In genomic region chr6:43088654-43089056, GRCh38 we compare ENCODE assay signal across 14 cellular contexts. TPM values are rescaled to one million over a fixed set of nuclear protein-coding genes. Genes with fewer than 3 reads are reported as not detected.
DNase-seq lines count a peak whose midpoint lies in the region; ATAC-seq, FAIRE-seq and TF ChIP-seq lines count a peak whose summit lies in the region.
"Had no signal": no experiment of that assay in that cellular context is flagged by ENCODE, and none has a peak within 500 bp of the region (broad histone marks: within the 10 kb centered on the region; RNA-seq: fewer than 3 reads in every experiment).

No MANE protein-coding gene starts in this region.

- POLR2A ChIA-PET in HepG2 (lab: Yijun Ruan, JAX) = interaction anchor here (0.7 to 5.5 kb wide), 7 partner anchors 9 to 105 kb away, joined by 3 to 67 read pairs (median 8); partner anchors contain the start of genes KLC4, MRPL2, PPP2R5D and PTK7

- no peak for TF ChIP-seq POLR2A in HepG2 (IDR thresholded peaks at IDR 0.05; ENCODE audit: insufficient read depth in 1 of 2, low read depth in 2 of 2, low read length in 2 of 2)
- TF ChIP-seq POLR2A in right lobe of liver (IDR thresholded peaks at IDR 0.05) = no peak

- in situ Hi-C loops in HepG2 (cut with HindIII; ENCODE audit: extremely low pct_ligation_motif_present, low pct_unique_long_range_greater_than_20kb) (no loop called here), mammary epithelial cell (cut with MboI; ENCODE audit: low sequenced_read_pairs in 2 of 2) (no loop called here)

- H3K9ac ChIP-seq in HepG2 (ENCODE audit: insufficient read depth, low read depth, low read length) (no peak overlapping the region), mammary epithelial cell (ENCODE audit: insufficient read depth, low read length) (no peak overlapping the region), mesendoderm (ENCODE audit: low read length) (no peak overlapping the region)

- H3K4me1 ChIP-seq in HepG2 (ENCODE audit: insufficient read depth, low read length) (peaks cover 77% of the 10 kb centered on the region), right lobe of liver (no peaks in the 10 kb centered on the region), mammary epithelial cell (ENCODE audit: insufficient read depth, low read length) (peaks cover 55% of the 10 kb centered on the region), mesendoderm (ENCODE audit: control insufficient read depth, low read depth, low read length) (peaks cover 18% of the 10 kb centered on the region)
- H3K4me1 ChIP-seq: tibial artery had no signal

- no peak for FAIRE-seq in HepG2 (lab: Jason Lieb, UNC)

- H3K4ac ChIP-seq in mesendoderm (ENCODE audit: low read depth, low read length) = no peak overlapping the region

- dilution Hi-C loops in mammary epithelial cell (cut with HindIII; ENCODE audit: low sequenced_read_pairs) = no loop called here

- no peak for TF ChIP-seq RAD21 in HepG2 (CRISPR knock-in tag; IDR thresholded peaks at IDR 0.05)

- no peak overlapping the region for H2BK15ac ChIP-seq in mesendoderm (replicated peaks; ENCODE audit: low read depth)

- intact Hi-C loops in HepG2 (cut with micrococcal nuclease; ENCODE audit: unreplicated experiment) = no loop called here
- intact Hi-C loops in right lobe of liver (cut with DNase I) = no loop called here
- intact Hi-C loops in mammary epithelial cell (cut with micrococcal nuclease) = loop anchor here (1.0 kb wide), 1 partner anchor 11 kb away; no protein-coding TSS in a partner anchor

- peaks cover 16% of the 10 kb centered on the region for H3K79me1 ChIP-seq in mesendoderm (ENCODE audit: low read length)

- no peaks in the 10 kb centered on the region for H3K36me3 ChIP-seq in HepG2 (replicated peaks in 1 of 2; ENCODE audit: control insufficient read depth in 1 of 2, insufficient read depth in 2 of 2, low read length in 2 of 2)
- H3K36me3 ChIP-seq in right lobe of liver = no peaks in the 10 kb centered on the region
- no peaks in the 10 kb centered on the region for H3K36me3 ChIP-seq in mammary epithelial cell (ENCODE audit: insufficient read depth, low read length)
- H3K36me3 ChIP-seq in mesendoderm (ENCODE audit: control insufficient read depth, insufficient read depth, low read length) = no peaks in the 10 kb centered on the region
- H3K36me3 ChIP-seq: tibial artery had no signal

- H2AK5ac ChIP-seq in mesendoderm (ENCODE audit: low read length) = no peak overlapping the region

- H3K4me3 ChIP-seq in HepG2 (replicated peaks in 1 of 3; ENCODE audit: insufficient read depth in 1 of 3, low read depth in 2 of 3, low read length in 3 of 3) (peak overlapping the region in 1 of 3 experiments; percentile 74; a peak in 1 of 6 replicates), right lobe of liver (no peak overlapping the region), mammary epithelial cell (replicated peaks in 1 of 3; ENCODE audit: insufficient read depth in 1 of 3, low read depth in 2 of 3, low read length in 3 of 3) (no peak overlapping the region), mesendoderm (ENCODE audit: low read length) (no peak overlapping the region)
- H3K4me3 ChIP-seq: tibial artery had no signal

- H3K4me2 ChIP-seq in HepG2 (ENCODE audit: low read depth, low read length) (peak overlapping the region; percentile 91), mammary epithelial cell (ENCODE audit: insufficient read depth, low read depth, low read length) (peak overlapping the region; percentile 65), mesendoderm (ENCODE audit: low read length) (no peak overlapping the region)

- TF ChIP-seq EP300 in HepG2 (IDR thresholded peaks at IDR 0.05; ENCODE audit: low read depth in 2 of 2, low read length in 2 of 2) (no peak), HepG2 (CRISPR knock-in tag; IDR thresholded peaks at IDR 0.05; ENCODE audit: borderline replicate concordance) (no peak)

- no peak overlapping the region for H3K18ac ChIP-seq in mesendoderm (ENCODE audit: low read length)

- TF ChIP-seq CTCF in HepG2 (CRISPR knock-in tag; IDR thresholded peaks at IDR 0.05) (no peak), right lobe of liver (IDR thresholded peaks at IDR 0.05) (no peak), mammary epithelial cell (conservative IDR thresholded peaks at IDR 0.05 in 1 of 2, IDR thresholded peaks at IDR 0.05 in 1 of 2; ENCODE audit: extremely low read depth in 1 of 2, insufficient read depth in 1 of 2, low read depth in 1 of 2, low read length in 2 of 2) (no peak)

- CTCF ChIA-PET in HepG2 (lab: Yijun Ruan, JAX; ENCODE audit: low intra/inter-chr PET ratio, low total read pairs) = no interaction called here
- CTCF ChIA-PET in mammary epithelial cell (lab: Charles Lee; ENCODE audit: low non-redundant PET) = no interaction called here

- H4K5ac ChIP-seq in mesendoderm (ENCODE audit: low read length) = no peak overlapping the region

- H3K79me2 ChIP-seq in HepG2 (ENCODE audit: insufficient read depth, low read length) (peaks cover 91% of the 10 kb centered on the region), mammary epithelial cell (ENCODE audit: insufficient read depth, low read length) (peaks cover 96% of the 10 kb centered on the region), mesendoderm (ENCODE audit: control insufficient read depth, insufficient read depth, low read length) (peaks cover 79% of the 10 kb centered on the region)

- no peak overlapping the region for H3K23ac ChIP-seq in mesendoderm (ENCODE audit: low read length)

- H3K9me3 ChIP-seq in HepG2 (ENCODE audit: low read length) (no peaks in the 10 kb centered on the region), right lobe of liver (no peaks in the 10 kb centered on the region), mammary epithelial cell (replicated peaks; ENCODE audit: insufficient read depth, low read length) (no peaks in the 10 kb centered on the region)
- H3K9me3 ChIP-seq: tibial artery had no signal

- H4K8ac ChIP-seq in mesendoderm (ENCODE audit: low read depth, low read length) = no peak overlapping the region

- H3K27me3 ChIP-seq in HepG2 (ENCODE audit: control insufficient read depth in 1 of 2, insufficient read depth in 2 of 2, low read length in 2 of 2) = no peaks in the 10 kb centered on the region
- no peaks in the 10 kb centered on the region for H3K27me3 ChIP-seq in right lobe of liver
- H3K27me3 ChIP-seq in mammary epithelial cell (ENCODE audit: insufficient read depth, low read length) = no peaks in the 10 kb centered on the region
- no peaks in the 10 kb centered on the region for H3K27me3 ChIP-seq in mesendoderm (ENCODE audit: insufficient read depth, low read length, poor library complexity)
- H3K27me3 ChIP-seq: tibial artery had no signal

- no peak overlapping the region for H2BK120ac ChIP-seq in mesendoderm (ENCODE audit: low read depth, low read length)

- no peak overlapping the region for H2BK5ac ChIP-seq in mesendoderm (ENCODE audit: low read length)

- no peak overlapping the region for H2AFZ ChIP-seq in HepG2 (ENCODE audit: low read length)
- peak overlapping the region; percentile 7 for H2AFZ ChIP-seq in mammary epithelial cell (ENCODE audit: low read depth, low read length)

- BruUV-seq in HepG2 (replicated peaks; lab: Mats Ljungman, UMichigan) (no TSS peak), mammary epithelial cell (replicated peaks; lab: Mats Ljungman, UMichigan) (no TSS peak)

- no peak overlapping the region for H3K56ac ChIP-seq in mesendoderm (ENCODE audit: low read length)

- peak overlapping the region; percentile 92 for H3K27ac ChIP-seq in HepG2 (ENCODE audit: extremely low read length, insufficient read depth, low read length)
- no peak overlapping the region for H3K27ac ChIP-seq in right lobe of liver
- H3K27ac ChIP-seq in mammary epithelial cell (ENCODE audit: insufficient read depth, low read depth, low read length) = peak overlapping the region; percentile 74
- H3K27ac ChIP-seq in mesendoderm (ENCODE audit: low read depth, low read length) = peak overlapping the region; percentile 26
- H3K27ac ChIP-seq: tibial artery had no signal

- H4K20me1 ChIP-seq in HepG2 (ENCODE audit: insufficient read depth, low read length) (no peaks in the 10 kb centered on the region), mammary epithelial cell (ENCODE audit: insufficient read depth, low read length) (no peaks in the 10 kb centered on the region)

- no peak for ATAC-seq in HepG2
- ATAC-seq in right lobe of liver = no peak
- no peak for ATAC-seq in HG03175 (IDR thresholded peaks at IDR 0.05; ENCODE audit: unreplicated experiment)

- WGBS in HepG2 (ENCODE audit: low lambda C conversion rate) = 86% methylated on average over 4 of the region's 4 CpGs
- WGBS in right lobe of liver (ENCODE audit: insufficient coverage, low coverage, low lambda C conversion rate, missing lambda C conversion rate) = 84% methylated on average over 3 of the region's 4 CpGs
- WGBS in mammary epithelial cell (ENCODE audit: low coverage, missing lambda C conversion rate) = 0% methylated on average over 4 of the region's 4 CpGs
- WGBS in mesendoderm (ENCODE audit: extremely low coverage, insufficient coverage, low lambda C conversion rate) = no CpG with 5 or more reads among the region's 4 CpGs

- DNase-seq in HepG2 (ENCODE audit: low spot score) (no peak), right lobe of liver (no peak), mammary epithelial cell (peak; percentile 95), mesendoderm (peak; percentile 80), NCI-H2029 (lab: John Stamatoyannopoulos, UW) (no peak), medulla oblongata (ENCODE audit: extremely low spot score) (no peak), NOMO-1 treated with dmso at 0.1 percent for 144 hours (lab: John Stamatoyannopoulos, UW; ENCODE audit: unreplicated experiment) (no peak)
- DNase-seq: activated CD4-positive, alpha-beta T cell treated with anti-CD3 and anti-CD28 coated beads, Interleukin-2, amount 10 ng/mL, durations not matched to agents 7 days and 5 days; activated effector memory CD4-positive, alpha-beta T cell treated with Interleukin-2 at 50 U/mL for 16 hours; cerebellar nuclear complex; DMS53; NCI-H510A treated with DMSO at 0.1 percent for 48 hours; tibial artery had no signal

RNA-seq across cellular contexts. Expression of gene PTK7, which starts 12.5 kb away (rescaled TPM):
- total RNA-seq in HepG2 (2016; rRNA removed; fragmentation: Illumina TruSeq; extraction: Trizol) (48.5 and 99.8 TPM in 2 replicates), right lobe of liver (1 to 10 TPM in 3 of 6 experiments, under 1 TPM in 3; 0.55 to 1.8 (median 0.99) TPM), mammary epithelial cell (100 to 1,000 TPM; 141 to 277 TPM)
- total RNA-seq in HepG2 (2016; cell fraction: cytosol; rRNA removed; fragmentation: Illumina TruSeq; extraction: Trizol; ENCODE audit: low read depth) = 16.1 and 17.5 TPM in 2 replicates
- 42.2 and 99.6 TPM in 2 replicates for total RNA-seq in HepG2 (2016; cell fraction: insoluble cytoplasmic fraction; rRNA removed; fragmentation: Illumina TruSeq; extraction: Trizol)
- 29.0 and 31.7 TPM in 2 replicates for total RNA-seq in HepG2 (2016; cell fraction: membrane; rRNA removed; fragmentation: Illumina TruSeq; extraction: Trizol)
- 111 and 135 TPM in 2 replicates for total RNA-seq in HepG2 (2016; cell fraction: nucleus; rRNA removed; fragmentation: Illumina TruSeq; extraction: Trizol)
- polyA plus RNA-seq in HepG2 (2011; rRNA removed) (98.5 and 116 TPM in 2 replicates), mammary epithelial cell (124 TPM)
- 75.5 and 97.3 TPM in 2 replicates for polyA plus RNA-seq in HepG2 (2011; cell fraction: cytosol; rRNA removed)
- 240 and 289 TPM in 2 replicates for polyA plus RNA-seq in HepG2 (2011; cell fraction: nucleus; rRNA removed)
- 93.9 and 95.7 TPM in 2 replicates for polyA plus RNA-seq in HepG2 (2012)
- polyA plus RNA-seq in HepG2 (2016; cell fraction: cytosol; fragmentation: Illumina TruSeq; extraction: Trizol; ENCODE audit: low read depth) = 6.8 and 7.3 TPM in 2 replicates
- 34.4 and 38.1 TPM in 2 replicates for polyA plus RNA-seq in HepG2 (2016; cell fraction: insoluble cytoplasmic fraction; fragmentation: Illumina TruSeq; extraction: Trizol; ENCODE audit: low read depth)
- 12.8 and 15.4 TPM in 2 replicates for polyA plus RNA-seq in HepG2 (2016; cell fraction: membrane; fragmentation: Illumina TruSeq; extraction: Trizol; ENCODE audit: low read depth)
- polyA plus RNA-seq in HepG2 (2016; cell fraction: nucleus; fragmentation: Illumina TruSeq; extraction: Trizol; ENCODE audit: insufficient read depth, low read depth) = 220 and 224 TPM in 2 replicates
- 0.19 and 231 TPM in 2 replicates for polyA minus RNA-seq in HepG2 (2011; rRNA and poly(A)+ RNA removed; ENCODE audit: low replicate concordance)
- polyA minus RNA-seq in HepG2 (2011; cell fraction: cytosol; rRNA and poly(A)+ RNA removed) = 83.9 and 88.1 TPM in 2 replicates
- 66.0 and 71.1 TPM in 2 replicates for polyA minus RNA-seq in HepG2 (2011; cell fraction: nucleus; rRNA and poly(A)+ RNA removed)
- polyA minus RNA-seq in mammary epithelial cell = 118 TPM
- 62.6 TPM for polyA plus RNA-seq in mesendoderm (2013, experiment 1 of 2)
- 63.6 TPM for polyA plus RNA-seq in mesendoderm (2013, experiment 2 of 2)

RNA-seq across cellular contexts. Expression of gene KLC4, which starts 29.2 kb away (rescaled TPM):
- total RNA-seq in HepG2 (2016; rRNA removed; fragmentation: Illumina TruSeq; extraction: Trizol) (45.4 and 45.8 TPM in 2 replicates), right lobe of liver (100 to 1,000 TPM in 1 of 6 experiments, 10 to 100 TPM in 5; 45.8 to 134 (median 65.0) TPM), mammary epithelial cell (10 to 100 TPM; 17.5 to 20.2 TPM)
- 8.5 and 8.8 TPM in 2 replicates for total RNA-seq in HepG2 (2016; cell fraction: cytosol; rRNA removed; fragmentation: Illumina TruSeq; extraction: Trizol; ENCODE audit: low read depth)
- 47.2 and 51.0 TPM in 2 replicates for total RNA-seq in HepG2 (2016; cell fraction: insoluble cytoplasmic fraction; rRNA removed; fragmentation: Illumina TruSeq; extraction: Trizol)
- total RNA-seq in HepG2 (2016; cell fraction: membrane; rRNA removed; fragmentation: Illumina TruSeq; extraction: Trizol) = 13.3 and 15.2 TPM in 2 replicates
- total RNA-seq in HepG2 (2016; cell fraction: nucleus; rRNA removed; fragmentation: Illumina TruSeq; extraction: Trizol) = 35.8 and 40.4 TPM in 2 replicates
- polyA plus RNA-seq in HepG2 (2011; rRNA removed) (70.4 and 89.4 TPM in 2 replicates), mammary epithelial cell (9.3 TPM)
- polyA plus RNA-seq in HepG2 (2011; cell fraction: cytosol; rRNA removed) = 29.9 and 38.2 TPM in 2 replicates
- polyA plus RNA-seq in HepG2 (2011; cell fraction: nucleus; rRNA removed) = 249 and 270 TPM in 2 replicates
- 56.0 and 58.1 TPM in 2 replicates for polyA plus RNA-seq in HepG2 (2012)
- polyA plus RNA-seq in HepG2 (2016; cell fraction: cytosol; fragmentation: Illumina TruSeq; extraction: Trizol; ENCODE audit: low read depth) = 4.5 and 5.4 TPM in 2 replicates
- 32.7 and 33.8 TPM in 2 replicates for polyA plus RNA-seq in HepG2 (2016; cell fraction: insoluble cytoplasmic fraction; fragmentation: Illumina TruSeq; extraction: Trizol; ENCODE audit: low read depth)
- 6.9 and 7.6 TPM in 2 replicates for polyA plus RNA-seq in HepG2 (2016; cell fraction: membrane; fragmentation: Illumina TruSeq; extraction: Trizol; ENCODE audit: low read depth)
- polyA plus RNA-seq in HepG2 (2016; cell fraction: nucleus; fragmentation: Illumina TruSeq; extraction: Trizol; ENCODE audit: insufficient read depth, low read depth) = 72.9 and 91.6 TPM in 2 replicates
- 12.0 and 88.9 TPM in 2 replicates for polyA minus RNA-seq in HepG2 (2011; rRNA and poly(A)+ RNA removed; ENCODE audit: low replicate concordance)
- 22.5 and 32.4 TPM in 2 replicates for polyA minus RNA-seq in HepG2 (2011; cell fraction: cytosol; rRNA and poly(A)+ RNA removed)
- 64.2 and 74.3 TPM in 2 replicates for polyA minus RNA-seq in HepG2 (2011; cell fraction: nucleus; rRNA and poly(A)+ RNA removed)
- polyA minus RNA-seq in mammary epithelial cell = 1.9 TPM
- polyA plus RNA-seq in mesendoderm (2013, experiment 1 of 2) = 11.9 TPM
- 12.4 TPM for polyA plus RNA-seq in mesendoderm (2013, experiment 2 of 2)

RNA-seq across cellular contexts. Expression of gene MRPL2, which starts 29.4 kb away (rescaled TPM):
- total RNA-seq in HepG2 (2016; rRNA removed; fragmentation: Illumina TruSeq; extraction: Trizol) = 56.1 and 56.8 TPM in 2 replicates
- 24.7 and 25.2 TPM in 2 replicates for total RNA-seq in HepG2 (2016; cell fraction: cytosol; rRNA removed; fragmentation: Illumina TruSeq; extraction: Trizol; ENCODE audit: low read depth)
- 45.8 and 58.5 TPM in 2 replicates for total RNA-seq in HepG2 (2016; cell fraction: insoluble cytoplasmic fraction; rRNA removed; fragmentation: Illumina TruSeq; extraction: Trizol)
- total RNA-seq in HepG2 (2016; cell fraction: membrane; rRNA removed; fragmentation: Illumina TruSeq; extraction: Trizol) = 19.8 and 24.7 TPM in 2 replicates
- 29.3 and 31.1 TPM in 2 replicates for total RNA-seq in HepG2 (2016; cell fraction: nucleus; rRNA removed; fragmentation: Illumina TruSeq; extraction: Trizol)
- 65.6 and 69.9 TPM in 2 replicates for polyA plus RNA-seq in HepG2 (2011; rRNA removed)
- 54.5 and 71.8 TPM in 2 replicates for polyA plus RNA-seq in HepG2 (2011; cell fraction: cytosol; rRNA removed)
- 75.8 and 91.0 TPM in 2 replicates for polyA plus RNA-seq in HepG2 (2011; cell fraction: nucleus; rRNA removed)
- 95.2 and 116 TPM in 2 replicates for polyA plus RNA-seq in HepG2 (2012)
- polyA plus RNA-seq in HepG2 (2016; cell fraction: cytosol; fragmentation: Illumina TruSeq; extraction: Trizol; ENCODE audit: low read depth) = 24.0 and 25.5 TPM in 2 replicates
- polyA plus RNA-seq in HepG2 (2016; cell fraction: insoluble cytoplasmic fraction; fragmentation: Illumina TruSeq; extraction: Trizol; ENCODE audit: low read depth) = 88.5 and 104 TPM in 2 replicates
- 24.2 and 27.0 TPM in 2 replicates for polyA plus RNA-seq in HepG2 (2016; cell fraction: membrane; fragmentation: Illumina TruSeq; extraction: Trizol; ENCODE audit: low read depth)
- polyA plus RNA-seq in HepG2 (2016; cell fraction: nucleus; fragmentation: Illumina TruSeq; extraction: Trizol; ENCODE audit: insufficient read depth, low read depth) = 91.3 and 95.0 TPM in 2 replicates
- 45.8 and 60.7 TPM in 2 replicates for polyA minus RNA-seq in HepG2 (2011; rRNA and poly(A)+ RNA removed; ENCODE audit: low replicate concordance)
- 30.5 and 54.2 TPM in 2 replicates for polyA minus RNA-seq in HepG2 (2011; cell fraction: cytosol; rRNA and poly(A)+ RNA removed)
- polyA minus RNA-seq in HepG2 (2011; cell fraction: nucleus; rRNA and poly(A)+ RNA removed) = 18.3 and 19.6 TPM in 2 replicates
- 10 to 100 TPM; 41.6 to 63.1 (median 60.4) TPM for total RNA-seq in right lobe of liver
- total RNA-seq in mammary epithelial cell = 10 to 100 TPM; 13.3 to 75.2 TPM
- 41.3 TPM for polyA plus RNA-seq in mammary epithelial cell
- 26.7 TPM for polyA minus RNA-seq in mammary epithelial cell
- polyA plus RNA-seq in mesendoderm (2013, experiment 1 of 2) = 59.0 TPM
- polyA plus RNA-seq in mesendoderm (2013, experiment 2 of 2) = 62.6 TPM

RNA-seq across cellular contexts. Expression of gene CUL7, which starts 35.0 kb away (rescaled TPM):
- 30.7 and 32.0 TPM in 2 replicates for total RNA-seq in HepG2 (2016; rRNA removed; fragmentation: Illumina TruSeq; extraction: Trizol)
- 1.6 and 2.2 TPM in 2 replicates for total RNA-seq in HepG2 (2016; cell fraction: cytosol; rRNA removed; fragmentation: Illumina TruSeq; extraction: Trizol; ENCODE audit: low read depth)
- total RNA-seq in HepG2 (2016; cell fraction: insoluble cytoplasmic fraction; rRNA removed; fragmentation: Illumina TruSeq; extraction: Trizol) = 27.3 and 31.2 TPM in 2 replicates
- 5.8 and 6.7 TPM in 2 replicates for total RNA-seq in HepG2 (2016; cell fraction: membrane; rRNA removed; fragmentation: Illumina TruSeq; extraction: Trizol)
- 34.6 and 35.9 TPM in 2 replicates for total RNA-seq in HepG2 (2016; cell fraction: nucleus; rRNA removed; fragmentation: Illumina TruSeq; extraction: Trizol)
- polyA plus RNA-seq in HepG2 (2011; rRNA removed) = 60.7 and 79.4 TPM in 2 replicates
- 38.0 and 49.6 TPM in 2 replicates for polyA plus RNA-seq in HepG2 (2011; cell fraction: cytosol; rRNA removed)
- polyA plus RNA-seq in HepG2 (2011; cell fraction: nucleus; rRNA removed) = 221 and 265 TPM in 2 replicates
- 36.5 and 41.4 TPM in 2 replicates for polyA plus RNA-seq in HepG2 (2012)
- 1.1 and 1.4 TPM in 2 replicates for polyA plus RNA-seq in HepG2 (2016; cell fraction: cytosol; fragmentation: Illumina TruSeq; extraction: Trizol; ENCODE audit: low read depth)
- polyA plus RNA-seq in HepG2 (2016; cell fraction: insoluble cytoplasmic fraction; fragmentation: Illumina TruSeq; extraction: Trizol; ENCODE audit: low read depth) = 16.9 and 21.5 TPM in 2 replicates
- 2.2 and 2.7 TPM in 2 replicates for polyA plus RNA-seq in HepG2 (2016; cell fraction: membrane; fragmentation: Illumina TruSeq; extraction: Trizol; ENCODE audit: low read depth)
- 63.7 and 70.4 TPM in 2 replicates for polyA plus RNA-seq in HepG2 (2016; cell fraction: nucleus; fragmentation: Illumina TruSeq; extraction: Trizol; ENCODE audit: insufficient read depth, low read depth)
- polyA minus RNA-seq in HepG2 (2011; rRNA and poly(A)+ RNA removed; ENCODE audit: low replicate concordance) = 14.4 and 143 TPM in 2 replicates
- polyA minus RNA-seq in HepG2 (2011; cell fraction: cytosol; rRNA and poly(A)+ RNA removed) = 44.5 and 45.5 TPM in 2 replicates
- 65.0 and 67.0 TPM in 2 replicates for polyA minus RNA-seq in HepG2 (2011; cell fraction: nucleus; rRNA and poly(A)+ RNA removed)
- 10 to 100 TPM in 1 of 6 experiments, 1 to 10 TPM in 5; 6.5 to 12.7 (median 8.8) TPM for total RNA-seq in right lobe of liver
- total RNA-seq in mammary epithelial cell = 10 to 100 TPM; 21.5 to 31.5 TPM
- polyA plus RNA-seq in mammary epithelial cell = 11.2 TPM
- polyA minus RNA-seq in mammary epithelial cell = 29.0 TPM
- polyA plus RNA-seq in mesendoderm (2013, experiment 1 of 2) = 5.4 TPM
- polyA plus RNA-seq in mesendoderm (2013, experiment 2 of 2) = 5.2 TPM

Comparison
In these comparisons a context has a peak if more than half of its experiments do, and no peak if none do; other contexts are left out.
1. H3K27ac ChIP-seq: peak in HepG2 (single experiment), mammary epithelial cell (single experiment) and mesendoderm (single experiment); none in right lobe of liver (0 of 3).
2. RNA of gene PTK7, which starts 12.5 kb away (total RNA-seq): 141 to 277 TPM in mammary epithelial cell and 16.1 to 135 TPM in HepG2; 0.55 to 1.8 TPM in right lobe of liver; every median in the first group is over 4 times any median in the second.
3. DNase-seq: peak in mammary epithelial cell (single experiment) and mesendoderm (single experiment); none in HepG2 (single experiment), right lobe of liver (0 of 3), NCI-H2029 (single experiment), medulla oblongata (single experiment) and NOMO-1 treated with dmso at 0.1 percent for 144 hours (single experiment).